12 cellular contexts compared by ENCODE assay signal in the genomic region with DNA sequence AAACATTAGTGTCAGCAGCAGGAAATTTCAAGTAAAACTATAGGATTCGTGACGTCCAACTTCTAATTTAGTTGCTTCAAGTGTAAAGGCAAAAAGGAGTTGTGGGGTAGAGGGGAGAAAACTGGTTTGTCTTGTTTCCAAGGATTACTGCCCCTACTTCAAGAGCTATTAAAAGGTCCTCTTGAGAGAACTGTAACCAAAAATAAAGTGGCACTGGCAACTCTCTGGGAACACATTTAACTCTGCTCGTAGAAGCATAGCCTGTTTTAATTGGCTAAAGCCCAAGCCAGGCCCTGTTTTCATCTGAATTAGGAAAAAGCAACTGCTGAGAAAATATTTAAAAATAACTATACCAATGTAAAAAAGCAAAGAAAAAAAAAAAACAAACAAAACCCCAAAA. TPM values are rescaled to one million over a fixed set of nuclear protein-coding genes. Genes with fewer than 3 reads are reported as not detected.
DNase-seq lines count a peak whose midpoint lies in the region; ATAC-seq and TF ChIP-seq lines count a peak whose summit lies in the region.
"Had no signal": no experiment of that assay in that cellular context is flagged by ENCODE, and none has a peak within 500 bp of the region (broad histone marks: within the 10 kb centered on the region; RNA-seq: fewer than 3 reads in every experiment).

No MANE protein-coding gene starts in this region.

- no peak for TF ChIP-seq CTCF in left ventricle myocardium inferior (IDR thresholded peaks at IDR 0.05; ENCODE audit: borderline replicate concordance)
- TF ChIP-seq CTCF in foreskin keratinocyte (conservative IDR thresholded peaks at IDR 0.05) = no peak

- H3K9me3 ChIP-seq in left ventricle myocardium inferior (replicated peaks) = peaks cover 1% of the 10 kb centered on the region
- peaks cover 0 to under 1% (median 0%) of the 10 kb centered on the region in 3 donors for H3K9me3 ChIP-seq in skeletal muscle tissue (ENCODE audit: control insufficient read depth in 3 of 3, low read length in 3 of 3)
- H3K9me3 ChIP-seq: neutrophil had no signal

- peak overlapping the region; percentile 91 for H3K27ac ChIP-seq in left ventricle myocardium inferior (replicated peaks)
- H3K27ac ChIP-seq in skeletal muscle tissue (ENCODE audit: low read depth, low read length) = peak overlapping the region; percentile 42
- no peak overlapping the region for H3K27ac ChIP-seq in foreskin keratinocyte
- H3K27ac ChIP-seq: neutrophil had no signal

- peak overlapping the region in 2 of 3 donors; percentile 40 for H3K9ac ChIP-seq in skeletal muscle tissue (ENCODE audit: low read depth in 1 of 3, low read length in 3 of 3)

- H3K4me3 ChIP-seq in left ventricle myocardium inferior (peak overlapping the region; percentile 10), skeletal muscle tissue (ENCODE audit: low read length in 3 of 3) (peak overlapping the region in 1 of 3 donors; percentile 19)

- H3K4me1 ChIP-seq in left ventricle myocardium inferior (peaks cover 44% of the 10 kb centered on the region), skeletal muscle tissue (ENCODE audit: control insufficient read depth in 3 of 3, insufficient read depth in 3 of 3, low read length in 3 of 3) (peaks cover 28 to 32% (median 31%) of the 10 kb centered on the region in 3 donors), foreskin keratinocyte (no peaks in the 10 kb centered on the region)

- DNase-seq in HT-29 (ENCODE audit: low spot score) (peak; percentile 75), NCI-H748 treated with DMSO at 0.1 percent for 48 hours (lab: John Stamatoyannopoulos, UW) (peak; percentile 24), left ventricle myocardium inferior (no peak), NCI-H526 treated with DMSO at 0.1 percent for 48 hours (lab: John Stamatoyannopoulos, UW) (no peak), foreskin keratinocyte (no peak)
- DNase-seq: activated CD8-positive, alpha-beta memory T cell treated with anti-CD3 and anti-CD28 coated beads, Interleukin-2, amount 10 ng/mL, durations not matched to agents 7 days and 5 days; CD4-positive, alpha-beta memory T cell; central memory CD4-positive, alpha-beta T cell had no signal

- intact Hi-C loops in left ventricle myocardium inferior (cut with micrococcal nuclease) = no loop called here

- H3K36me3 ChIP-seq in left ventricle myocardium inferior (no peaks in the 10 kb centered on the region), skeletal muscle tissue (ENCODE audit: control insufficient read depth in 3 of 3, insufficient read depth in 3 of 3, low read length in 3 of 3) (no peaks in the 10 kb centered on the region)
- H3K36me3 ChIP-seq: neutrophil had no signal

- ATAC-seq in HG03139 (IDR thresholded peaks at IDR 0.05; ENCODE audit: unreplicated experiment) (no peak), foreskin keratinocyte (no peak), HG03469 (IDR thresholded peaks at IDR 0.05; ENCODE audit: unreplicated experiment) (no peak)
- ATAC-seq: activated CD8-positive, alpha-beta memory T cell treated with anti-CD3 and anti-CD28 coated beads, Interleukin-2, amount 10 ng/mL, durations not matched to agents 7 days and 5 days had no signal

- H3K27me3 ChIP-seq in left ventricle myocardium inferior (ENCODE audit: low read depth) (peaks cover 14% of the 10 kb centered on the region), skeletal muscle tissue (ENCODE audit: control insufficient read depth in 3 of 3, insufficient read depth in 3 of 3, low read length in 3 of 3) (no peaks in the 10 kb centered on the region), foreskin keratinocyte (peaks cover 32% of the 10 kb centered on the region)

RNA-seq across cellular contexts. Expression of gene AKAP1, which starts 51.8 kb away (rescaled TPM):
- total RNA-seq in HT-29 (2014; rRNA removed; shearing (Covaris generic)) = 137 and 148 TPM in 2 replicates
- total RNA-seq in left ventricle myocardium inferior (214 TPM), skeletal muscle tissue (63.7 TPM), foreskin keratinocyte (28.3 and 32.8 TPM in 2 replicates)
- polyA plus RNA-seq in foreskin keratinocyte = 12.2 and 15.1 TPM in 2 replicates

RNA-seq across cellular contexts. Expression of gene SCPEP1, which starts 55.4 kb away (rescaled TPM):
- total RNA-seq in HT-29 (2014; rRNA removed; shearing (Covaris generic)) = 4.8 and 6.4 TPM in 2 replicates
- 70.2 TPM for total RNA-seq in left ventricle myocardium inferior
- 12.5 TPM for total RNA-seq in skeletal muscle tissue
- total RNA-seq in foreskin keratinocyte = 29.3 and 31.6 TPM in 2 replicates
- polyA plus RNA-seq in foreskin keratinocyte = 22.4 and 26.2 TPM in 2 replicates

Comparison
In these comparisons a context has a peak if more than half of its experiments do, and no peak if none do; other contexts are left out.
1. DNase-seq: peak in HT-29 (single experiment) and NCI-H748 treated with DMSO at 0.1 percent for 48 hours (single experiment); none in left ventricle myocardium inferior (single experiment), NCI-H526 treated with DMSO at 0.1 percent for 48 hours (single experiment) and foreskin keratinocyte (0 of 2).